ENCODE assay signal across 2 cellular contexts in the genomic region with DNA sequence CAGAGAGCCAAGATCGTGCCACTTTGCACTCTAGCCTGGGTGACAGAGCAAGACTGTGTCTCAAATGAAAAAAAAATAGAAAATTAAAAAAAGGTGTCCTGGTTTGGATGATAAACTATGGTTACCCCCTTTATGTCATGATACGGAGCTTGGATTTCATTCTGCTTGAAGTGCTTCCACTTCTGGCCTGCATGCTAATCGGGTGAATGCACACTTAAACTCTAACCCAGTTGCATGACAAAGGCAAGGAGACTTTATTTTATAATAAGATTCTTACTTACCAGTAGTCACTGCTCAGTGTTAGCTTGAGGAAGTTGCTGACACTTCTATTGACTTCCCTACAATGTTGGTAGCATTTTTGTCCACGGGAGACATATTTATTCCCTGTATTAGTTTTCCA.
TF ChIP-seq lines count a peak whose summit lies in the region.

No MANE protein-coding gene starts in this region.

TF ChIP-seq in GM23338, 12 proteins besides CTCF, POLR2A, EP300 and RAD21 (continues in another document):
- TF ChIP-seq STAT1 (IDR thresholded peaks at IDR 0.05; ENCODE audit: unreplicated experiment) (no peak), ZNF114 (CRISPR knock-in tag; IDR thresholded peaks at IDR 0.05) (no peak), NANOG (IDR thresholded peaks at IDR 0.05; ENCODE audit: borderline replicate concordance) (no peak), EZH2phosphoT487 (IDR thresholded peaks at IDR 0.05; ENCODE audit: unreplicated experiment) (no peak), CREB1 (CRISPR knock-in tag; IDR thresholded peaks at IDR 0.05; ENCODE audit: low read depth) (no peak), JUNB (IDR thresholded peaks at IDR 0.05; ENCODE audit: unreplicated experiment) (no peak), EZH2 (IDR thresholded peaks at IDR 0.05; ENCODE audit: low read depth, unreplicated experiment) (no peak)
- TF ChIP-seq, protein P1, sequence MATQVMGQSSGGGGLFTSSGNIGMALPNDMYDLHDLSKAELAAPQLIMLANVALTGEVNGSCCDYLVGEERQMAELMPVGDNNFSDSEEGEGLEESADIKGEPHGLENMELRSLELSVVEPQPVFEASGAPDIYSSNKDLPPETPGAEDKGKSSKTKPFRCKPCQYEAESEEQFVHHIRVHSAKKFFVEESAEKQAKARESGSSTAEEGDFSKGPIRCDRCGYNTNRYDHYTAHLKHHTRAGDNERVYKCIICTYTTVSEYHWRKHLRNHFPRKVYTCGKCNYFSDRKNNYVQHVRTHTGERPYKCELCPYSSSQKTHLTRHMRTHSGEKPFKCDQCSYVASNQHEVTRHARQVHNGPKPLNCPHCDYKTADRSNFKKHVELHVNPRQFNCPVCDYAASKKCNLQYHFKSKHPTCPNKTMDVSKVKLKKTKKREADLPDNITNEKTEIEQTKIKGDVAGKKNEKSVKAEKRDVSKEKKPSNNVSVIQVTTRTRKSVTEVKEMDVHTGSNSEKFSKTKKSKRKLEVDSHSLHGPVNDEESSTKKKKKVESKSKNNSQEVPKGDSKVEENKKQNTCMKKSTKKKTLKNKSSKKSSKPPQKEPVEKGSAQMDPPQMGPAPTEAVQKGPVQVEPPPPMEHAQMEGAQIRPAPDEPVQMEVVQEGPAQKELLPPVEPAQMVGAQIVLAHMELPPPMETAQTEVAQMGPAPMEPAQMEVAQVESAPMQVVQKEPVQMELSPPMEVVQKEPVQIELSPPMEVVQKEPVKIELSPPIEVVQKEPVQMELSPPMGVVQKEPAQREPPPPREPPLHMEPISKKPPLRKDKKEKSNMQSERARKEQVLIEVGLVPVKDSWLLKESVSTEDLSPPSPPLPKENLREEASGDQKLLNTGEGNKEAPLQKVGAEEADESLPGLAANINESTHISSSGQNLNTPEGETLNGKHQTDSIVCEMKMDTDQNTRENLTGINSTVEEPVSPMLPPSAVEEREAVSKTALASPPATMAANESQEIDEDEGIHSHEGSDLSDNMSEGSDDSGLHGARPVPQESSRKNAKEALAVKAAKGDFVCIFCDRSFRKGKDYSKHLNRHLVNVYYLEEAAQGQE (IDR thresholded peaks at IDR 0.05; ENCODE audit: unreplicated experiment): no peak
- TF ChIP-seq, protein P2, sequence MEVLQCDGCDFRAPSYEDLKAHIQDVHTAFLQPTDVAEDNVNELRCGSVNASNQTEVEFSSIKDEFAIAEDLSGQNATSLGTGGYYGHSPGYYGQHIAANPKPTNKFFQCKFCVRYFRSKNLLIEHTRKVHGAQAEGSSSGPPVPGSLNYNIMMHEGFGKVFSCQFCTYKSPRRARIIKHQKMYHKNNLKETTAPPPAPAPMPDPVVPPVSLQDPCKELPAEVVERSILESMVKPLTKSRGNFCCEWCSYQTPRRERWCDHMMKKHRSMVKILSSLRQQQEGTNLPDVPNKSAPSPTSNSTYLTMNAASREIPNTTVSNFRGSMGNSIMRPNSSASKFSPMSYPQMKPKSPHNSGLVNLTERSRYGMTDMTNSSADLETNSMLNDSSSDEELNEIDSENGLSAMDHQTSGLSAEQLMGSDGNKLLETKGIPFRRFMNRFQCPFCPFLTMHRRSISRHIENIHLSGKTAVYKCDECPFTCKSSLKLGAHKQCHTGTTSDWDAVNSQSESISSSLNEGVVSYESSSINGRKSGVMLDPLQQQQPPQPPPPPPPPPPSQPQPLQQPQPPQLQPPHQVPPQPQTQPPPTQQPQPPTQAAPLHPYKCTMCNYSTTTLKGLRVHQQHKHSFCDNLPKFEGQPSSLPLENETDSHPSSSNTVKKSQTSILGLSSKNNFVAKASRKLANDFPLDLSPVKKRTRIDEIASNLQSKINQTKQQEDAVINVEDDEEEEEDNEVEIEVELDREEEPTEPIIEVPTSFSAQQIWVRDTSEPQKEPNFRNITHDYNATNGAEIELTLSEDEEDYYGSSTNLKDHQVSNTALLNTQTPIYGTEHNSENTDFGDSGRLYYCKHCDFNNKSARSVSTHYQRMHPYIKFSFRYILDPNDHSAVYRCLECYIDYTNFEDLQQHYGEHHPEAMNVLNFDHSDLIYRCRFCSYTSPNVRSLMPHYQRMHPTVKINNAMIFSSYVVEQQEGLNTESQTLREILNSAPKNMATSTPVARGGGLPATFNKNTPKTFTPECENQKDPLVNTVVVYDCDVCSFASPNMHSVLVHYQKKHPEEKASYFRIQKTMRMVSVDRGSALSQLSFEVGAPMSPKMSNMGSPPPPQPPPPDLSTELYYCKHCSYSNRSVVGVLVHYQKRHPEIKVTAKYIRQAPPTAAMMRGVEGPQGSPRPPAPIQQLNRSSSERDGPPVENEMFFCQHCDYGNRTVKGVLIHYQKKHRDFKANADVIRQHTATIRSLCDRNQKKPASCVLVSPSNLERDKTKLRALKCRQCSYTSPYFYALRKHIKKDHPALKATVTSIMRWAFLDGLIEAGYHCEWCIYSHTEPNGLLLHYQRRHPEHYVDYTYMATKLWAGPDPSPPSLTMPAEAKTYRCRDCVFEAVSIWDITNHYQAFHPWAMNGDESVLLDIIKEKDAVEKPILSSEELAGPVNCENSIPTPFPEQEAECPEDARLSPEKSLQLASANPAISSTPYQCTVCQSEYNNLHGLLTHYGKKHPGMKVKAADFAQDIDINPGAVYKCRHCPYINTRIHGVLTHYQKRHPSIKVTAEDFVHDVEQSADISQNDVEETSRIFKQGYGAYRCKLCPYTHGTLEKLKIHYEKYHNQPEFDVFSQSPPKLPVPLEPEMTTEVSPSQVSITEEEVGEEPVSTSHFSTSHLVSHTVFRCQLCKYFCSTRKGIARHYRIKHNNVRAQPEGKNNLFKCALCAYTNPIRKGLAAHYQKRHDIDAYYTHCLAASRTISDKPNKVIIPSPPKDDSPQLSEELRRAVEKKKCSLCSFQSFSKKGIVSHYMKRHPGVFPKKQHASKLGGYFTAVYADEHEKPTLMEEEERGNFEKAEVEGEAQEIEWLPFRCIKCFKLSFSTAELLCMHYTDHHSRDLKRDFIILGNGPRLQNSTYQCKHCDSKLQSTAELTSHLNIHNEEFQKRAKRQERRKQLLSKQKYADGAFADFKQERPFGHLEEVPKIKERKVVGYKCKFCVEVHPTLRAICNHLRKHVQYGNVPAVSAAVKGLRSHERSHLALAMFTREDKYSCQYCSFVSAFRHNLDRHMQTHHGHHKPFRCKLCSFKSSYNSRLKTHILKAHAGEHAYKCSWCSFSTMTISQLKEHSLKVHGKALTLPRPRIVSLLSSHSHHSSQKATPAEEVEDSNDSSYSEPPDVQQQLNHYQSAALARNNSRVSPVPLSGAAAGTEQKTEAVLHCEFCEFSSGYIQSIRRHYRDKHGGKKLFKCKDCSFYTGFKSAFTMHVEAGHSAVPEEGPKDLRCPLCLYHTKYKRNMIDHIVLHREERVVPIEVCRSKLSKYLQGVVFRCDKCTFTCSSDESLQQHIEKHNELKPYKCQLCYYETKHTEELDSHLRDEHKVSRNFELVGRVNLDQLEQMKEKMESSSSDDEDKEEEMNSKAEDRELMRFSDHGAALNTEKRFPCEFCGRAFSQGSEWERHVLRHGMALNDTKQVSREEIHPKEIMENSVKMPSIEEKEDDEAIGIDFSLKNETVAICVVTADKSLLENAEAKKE (CRISPR knock-in tag; IDR thresholded peaks at IDR 0.05): no peak
- TF ChIP-seq, protein P3, sequence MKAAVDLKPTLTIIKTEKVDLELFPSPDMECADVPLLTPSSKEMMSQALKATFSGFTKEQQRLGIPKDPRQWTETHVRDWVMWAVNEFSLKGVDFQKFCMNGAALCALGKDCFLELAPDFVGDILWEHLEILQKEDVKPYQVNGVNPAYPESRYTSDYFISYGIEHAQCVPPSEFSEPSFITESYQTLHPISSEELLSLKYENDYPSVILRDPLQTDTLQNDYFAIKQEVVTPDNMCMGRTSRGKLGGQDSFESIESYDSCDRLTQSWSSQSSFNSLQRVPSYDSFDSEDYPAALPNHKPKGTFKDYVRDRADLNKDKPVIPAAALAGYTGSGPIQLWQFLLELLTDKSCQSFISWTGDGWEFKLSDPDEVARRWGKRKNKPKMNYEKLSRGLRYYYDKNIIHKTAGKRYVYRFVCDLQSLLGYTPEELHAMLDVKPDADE (IDR thresholded peaks at IDR 0.05): no peak

TF ChIP-seq in endothelial cell of umbilical vein, 7 proteins besides CTCF, POLR2A, EP300 and RAD21:
- TF ChIP-seq POLR2AphosphoS5 (IDR thresholded peaks at IDR 0.05; ENCODE audit: insufficient read depth, low read depth, low read length) (no peak), GATA2 (IDR thresholded peaks at IDR 0.05; ENCODE audit: insufficient read depth, insufficient read length, low read depth, low read length) (no peak), JUN (IDR thresholded peaks at IDR 0.05; ENCODE audit: borderline replicate concordance, insufficient read depth, insufficient read length, low read depth) (no peak), MYC (IDR thresholded peaks at IDR 0.05; ENCODE audit: low read depth, low read length) (no peak), EZH2 (IDR thresholded peaks at IDR 0.05; ENCODE audit: borderline replicate concordance, low read depth, low read length, severe bottlenecking) (no peak), FOS (IDR thresholded peaks at IDR 0.05; ENCODE audit: borderline replicate concordance, insufficient read depth, low read length) (no peak)
- TF ChIP-seq, protein P4, sequence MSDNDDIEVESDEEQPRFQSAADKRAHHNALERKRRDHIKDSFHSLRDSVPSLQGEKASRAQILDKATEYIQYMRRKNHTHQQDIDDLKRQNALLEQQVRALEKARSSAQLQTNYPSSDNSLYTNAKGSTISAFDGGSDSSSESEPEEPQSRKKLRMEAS (IDR thresholded peaks at IDR 0.05; ENCODE audit: insufficient read depth, insufficient read length): no peak
